In the genomic region with DNA sequence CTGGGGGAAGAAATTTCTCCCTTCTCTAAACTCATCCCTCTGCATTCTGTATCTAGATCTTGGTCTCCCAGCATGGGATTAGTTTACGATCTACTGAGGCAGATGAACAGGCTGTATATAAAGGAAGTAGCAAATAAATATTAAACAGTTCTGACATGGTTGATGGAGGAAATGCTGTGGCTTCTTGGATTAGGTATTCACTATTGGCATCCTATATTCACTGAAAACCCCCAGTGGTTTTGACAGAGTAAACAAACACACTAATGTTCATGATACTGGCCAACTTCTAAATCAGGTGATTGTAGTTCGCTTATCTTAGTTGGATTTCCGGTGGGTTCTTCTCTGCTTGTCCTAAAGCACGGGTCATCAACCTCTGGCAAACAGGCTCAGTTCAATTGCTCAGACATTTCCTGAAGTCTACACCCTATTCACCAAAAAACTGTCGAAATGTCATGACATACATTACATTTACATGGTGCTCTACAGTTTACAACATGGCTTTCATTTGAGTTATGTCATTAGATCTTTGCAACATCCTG, we compare ENCODE assay signal across 23 cellular contexts.
"Had no signal": no experiment of that assay in that cellular context is flagged by ENCODE, and none has a peak within 500 bp of the region (broad histone marks: within the 10 kb centered on the region; RNA-seq: fewer than 3 reads in every experiment).

No MANE protein-coding gene starts in this region.

- ATAC-seq: activated CD4-positive, alpha-beta T cell treated with anti-CD3 and anti-CD28 coated beads for 36 hours; activated CD8-positive, alpha-beta T cell treated with anti-CD3 and anti-CD28 coated beads, Interleukin-2, amount 10 ng/mL, durations not matched to agents 7 days and 5 days; activated naive CD4-positive, alpha-beta T cell treated with anti-CD3 and anti-CD28 coated beads, Interleukin-2, amount 50 U/mL, for 72 hours; activated T-cell treated with anti-CD3 and anti-CD28 coated beads, Interleukin-2, amount 50 U/mL, for 72 hours; body of pancreas; left cardiac atrium; left ventricle myocardium superior; right lobe of liver; stimulated activated naive CD8-positive, alpha-beta T cell treated with anti-CD3 and anti-CD28 coated beads, Interleukin-15, Interleukin-2, amounts not matched to agents 100 U/mL and 50 U/mL, for 24 hours had no signal

- H3K36me3 ChIP-seq: esophagus squamous epithelium, right lobe of liver, transverse colon had no signal

- H3K4me3 ChIP-seq: body of pancreas, esophagus squamous epithelium, hepatocyte, right lobe of liver, testis, transverse colon had no signal

- H3K27ac ChIP-seq: body of pancreas, epithelial cell of prostate, esophagus squamous epithelium, hepatocyte, right lobe of liver, testis, transverse colon had no signal

- FAIRE-seq: frontal cortex, keratinocyte had no signal

- H3K9me3 ChIP-seq: body of pancreas, esophagus squamous epithelium, right lobe of liver, testis, transverse colon had no signal

- H3K79me2 ChIP-seq: hepatocyte had no signal

- DNase-seq: activated CD4-positive, alpha-beta T cell treated with anti-CD3 and anti-CD28 coated beads for 36 hours; activated CD4-positive, CD25-positive, alpha-beta regulatory T cell; activated CD8-positive, alpha-beta T cell treated with anti-CD3 and anti-CD28 coated beads, Interleukin-2, amount 10 ng/mL, durations not matched to agents 7 days and 5 days; activated naive CD4-positive, alpha-beta T cell; activated T-cell treated with anti-CD3 and anti-CD28 coated beads for 4 hours; activated T-cell treated with anti-CD3 and anti-CD28 coated beads, Interleukin-2, amount 50 U/mL, for 72 hours; anterior cingulate cortex; body of pancreas; caudate nucleus; effector CD4-positive, alpha-beta T cell; esophagus squamous epithelium; left cardiac atrium; left ventricle myocardium superior; right lobe of liver; stimulated activated CD4-positive, alpha-beta T cell treated with anti-CD3 and anti-CD28 coated beads, Interleukin-2, amount 100 ng/mL, for 48 hours; stimulated activated naive CD8-positive, alpha-beta T cell treated with anti-CD3 and anti-CD28 coated beads, Interleukin-15, Interleukin-2, amounts not matched to agents 100 U/mL and 50 U/mL, for 24 hours; testis; transverse colon had no signal

- H3K4me1 ChIP-seq: body of pancreas, esophagus squamous epithelium, right lobe of liver, testis, transverse colon had no signal

- H3K27me3 ChIP-seq: body of pancreas, esophagus squamous epithelium, hepatocyte, right lobe of liver, testis, transverse colon had no signal

- H2AFZ ChIP-seq: hepatocyte had no signal

- H3K4me2 ChIP-seq: hepatocyte had no signal
